ENCODE assay signal across 8 cellular contexts in the genomic region with DNA sequence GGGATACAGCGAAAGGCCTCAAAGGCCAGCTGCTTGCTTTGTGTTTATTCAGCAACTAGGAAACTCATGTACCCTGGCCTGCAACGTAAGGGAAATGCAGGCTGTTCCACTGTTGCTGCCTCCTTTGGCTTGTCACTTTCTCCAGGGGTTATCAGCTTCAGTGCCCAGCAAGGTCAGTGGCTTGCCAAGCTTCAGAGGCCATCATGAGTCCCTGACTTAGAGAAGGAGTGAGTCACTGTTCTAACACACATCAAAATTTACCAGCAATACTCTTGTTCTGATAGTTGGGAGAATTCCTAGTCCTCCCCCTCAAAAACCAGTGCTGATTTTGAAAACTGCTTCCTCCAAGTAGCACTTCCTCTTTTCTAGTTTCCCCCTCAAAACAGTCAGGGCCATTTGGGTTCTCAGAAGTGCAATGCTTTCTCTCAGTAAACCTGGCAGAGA.
DNase-seq lines count a peak whose midpoint lies in the region; ATAC-seq and TF ChIP-seq lines count a peak whose summit lies in the region.
"Had no signal": no experiment of that assay in that cellular context is flagged by ENCODE, and none has a peak within 500 bp of the region (broad histone marks: within the 10 kb centered on the region; RNA-seq: fewer than 3 reads in every experiment).

No MANE protein-coding gene starts in this region.

- no peaks in the 10 kb centered on the region for H3K36me3 ChIP-seq in adrenal gland (replicated peaks in 1 of 2)
- no peaks in the 10 kb centered on the region for H3K36me3 ChIP-seq in mucosa of descending colon (ENCODE audit: low read depth)
- H3K36me3 ChIP-seq: SJSA1 had no signal

- 31 to 46% (median 35%) methylated on average over 2 of the region's 2 CpGs for WGBS in adrenal gland, 4 donors

- DNase-seq in adrenal gland = peak; percentile 61 to 87 (median 84)
- no peak for DNase-seq in mucosa of descending colon
- DNase-seq in AG20443 (ENCODE audit: low spot score) = no peak
- no peak for DNase-seq in T1000 (lab: John Stamatoyannopoulos, UW)
- no peak for DNase-seq in foreskin keratinocyte

- H3K4me3 ChIP-seq in adrenal gland = no peak overlapping the region
- no peak overlapping the region for H3K4me3 ChIP-seq in mucosa of descending colon
- H3K4me3 ChIP-seq: SJSA1 had no signal

- no peaks in the 10 kb centered on the region for H3K27me3 ChIP-seq in adrenal gland
- no peaks in the 10 kb centered on the region for H3K27me3 ChIP-seq in foreskin keratinocyte
- H3K27me3 ChIP-seq: SJSA1 had no signal

- no peak for TF ChIP-seq POLR2A in adrenal gland (IDR thresholded peaks at IDR 0.05)

- H3K9me3 ChIP-seq in adrenal gland (replicated peaks in 1 of 3) (no peaks in the 10 kb centered on the region), mucosa of descending colon (no peaks in the 10 kb centered on the region)
- H3K9me3 ChIP-seq: SJSA1 had no signal

- peak overlapping the region; percentile 6 to 84 (median 49) for H3K27ac ChIP-seq in adrenal gland
- H3K27ac ChIP-seq in foreskin keratinocyte = no peak overlapping the region
- H3K27ac ChIP-seq: SJSA1 had no signal

- H3K4me1 ChIP-seq in adrenal gland (replicated peaks in 1 of 2) = peaks cover 10 to 19% of the 10 kb centered on the region in 2 donors
- H3K4me1 ChIP-seq in mucosa of descending colon (ENCODE audit: low read depth) = no peaks in the 10 kb centered on the region
- peaks cover 2% of the 10 kb centered on the region for H3K4me1 ChIP-seq in foreskin keratinocyte

- intact Hi-C loops in adrenal gland (cut with DNase I) (no loop called here), mucosa of descending colon (cut with DNase I, micrococcal nuclease) (no loop called here)

- TF ChIP-seq CTCF in adrenal gland (IDR thresholded peaks at IDR 0.05) (no peak), mucosa of descending colon (IDR thresholded peaks at IDR 0.05) (no peak), foreskin keratinocyte (conservative IDR thresholded peaks at IDR 0.05) (no peak)

- ATAC-seq in GM19452 (IDR thresholded peaks at IDR 0.05; ENCODE audit: unreplicated experiment) = peak; percentile 87
- ATAC-seq in HG03280 (IDR thresholded peaks at IDR 0.05; ENCODE audit: unreplicated experiment) = peak; percentile 79
- ATAC-seq in mucosa of descending colon = peak; percentile 63
- no peak for ATAC-seq in foreskin keratinocyte

Comparison
In these comparisons a context has a peak if more than half of its experiments do, and no peak if none do; other contexts are left out.
1. DNase-seq: peak in adrenal gland (7 of 7); none in mucosa of descending colon (0 of 3), AG20443 (single experiment), T1000 (single experiment) and foreskin keratinocyte (0 of 2).